In genomic region chr15:70165811-70166284, GRCh38 we compare ENCODE assay signal across 16 cellular contexts.
DNase-seq lines count a peak whose midpoint lies in the region; ATAC-seq, FAIRE-seq and TF ChIP-seq lines count a peak whose summit lies in the region.
"Had no signal": no experiment of that assay in that cellular context is flagged by ENCODE, and none has a peak within 500 bp of the region (broad histone marks: within the 10 kb centered on the region; RNA-seq: fewer than 3 reads in every experiment).

No MANE protein-coding gene starts in this region.

- TF ChIP-seq CTCF in HepG2 (CRISPR knock-in tag; IDR thresholded peaks at IDR 0.05): no peak
- no peak for TF ChIP-seq CTCF in gastrocnemius medialis (IDR thresholded peaks at IDR 0.05 in 4 of 5, conservative IDR thresholded peaks at IDR 0.05 in 1 of 5)

- 13% methylated on average over 9 of the region's 9 CpGs for WGBS in HepG2 (ENCODE audit: low lambda C conversion rate)

- intact Hi-C loops in HepG2 (cut with micrococcal nuclease; ENCODE audit: unreplicated experiment) (no loop called here), gastrocnemius medialis (cut with DNase I; ENCODE audit: low total_unique reads) (no loop called here)

- H3K27me3 ChIP-seq in HepG2 (ENCODE audit: control insufficient read depth in 1 of 2, insufficient read depth in 2 of 2, low read length in 2 of 2) (peaks cover 10 to 70% of the 10 kb centered on the region in 2 experiments; a peak in 4 of 5 replicates), gastrocnemius medialis (no peaks in the 10 kb centered on the region)

- no peak for FAIRE-seq in HepG2 (lab: Jason Lieb, UNC)
- FAIRE-seq: colon had no signal

- H3K4me3 ChIP-seq in HepG2 (replicated peaks in 1 of 3; ENCODE audit: insufficient read depth in 1 of 3, low read depth in 2 of 3, low read length in 3 of 3) (no peak overlapping the region), gastrocnemius medialis (no peak overlapping the region)
- H3K4me3 ChIP-seq: SK-N-MC, smooth muscle cell had no signal

- H3K36me3 ChIP-seq in HepG2 (replicated peaks in 1 of 2; ENCODE audit: control insufficient read depth in 1 of 2, insufficient read depth in 2 of 2, low read length in 2 of 2): no peaks in the 10 kb centered on the region
- H3K36me3 ChIP-seq in gastrocnemius medialis: no peaks in the 10 kb centered on the region

- no peak overlapping the region for H3K9ac ChIP-seq in HepG2 (ENCODE audit: insufficient read depth, low read depth, low read length)

- ATAC-seq in HepG2 (no peak; the same call in 2 of the 3 replicates), gastrocnemius medialis (peak; percentile 86 to 87)

- H3K79me2 ChIP-seq in HepG2 (ENCODE audit: insufficient read depth, low read length): no peaks in the 10 kb centered on the region

- H3K9me3 ChIP-seq in HepG2 (ENCODE audit: low read length) (no peaks in the 10 kb centered on the region), gastrocnemius medialis (no peaks in the 10 kb centered on the region)

- no peak for TF ChIP-seq EP300 in HepG2 (IDR thresholded peaks at IDR 0.05; ENCODE audit: low read depth in 2 of 2, low read length in 2 of 2)
- TF ChIP-seq EP300 in HepG2 (CRISPR knock-in tag; IDR thresholded peaks at IDR 0.05; ENCODE audit: borderline replicate concordance): no peak

- peaks cover 23% of the 10 kb centered on the region for H3K4me1 ChIP-seq in HepG2 (ENCODE audit: insufficient read depth, low read length)
- peaks cover 25 to 31% of the 10 kb centered on the region in 2 donors for H3K4me1 ChIP-seq in gastrocnemius medialis

- in situ Hi-C loops in HepG2 (cut with HindIII; ENCODE audit: extremely low pct_ligation_motif_present, low pct_unique_long_range_greater_than_20kb) (no loop called here), gastrocnemius medialis (cut with MboI; ENCODE audit: low sequenced_read_pairs in 4 of 4) (no loop called here)

- POLR2A ChIA-PET in HepG2 (lab: Yijun Ruan, JAX): no interaction called here

- H4K20me1 ChIP-seq in HepG2 (ENCODE audit: insufficient read depth, low read length): no peaks in the 10 kb centered on the region

- H3K27ac ChIP-seq in HepG2 (ENCODE audit: extremely low read length, insufficient read depth, low read length) (no peak overlapping the region), gastrocnemius medialis (peak overlapping the region; percentile 80 to 85 (median 83))
- H3K27ac ChIP-seq: C4-2B, SK-N-MC had no signal

- H3K4me2 ChIP-seq in HepG2 (ENCODE audit: low read depth, low read length): peak overlapping the region; percentile 43; the same call in 1 of the 2 replicates
- H3K4me2 ChIP-seq: smooth muscle cell had no signal

- no peak overlapping the region for H2AFZ ChIP-seq in HepG2 (ENCODE audit: low read length)

- CTCF ChIA-PET in HepG2 (lab: Yijun Ruan, JAX; ENCODE audit: low intra/inter-chr PET ratio, low total read pairs): no interaction called here

- DNase-seq in NCI-H446 treated with DMSO at 0.1 percent for 48 hours (lab: John Stamatoyannopoulos, UW) (peak; percentile 95), dermis microvascular lymphatic vessel endothelial cell (ENCODE audit: low read depth in 2 of 2) (peak; percentile 21 to 23), HepG2 (ENCODE audit: low spot score) (no peak), gastrocnemius medialis (peak; percentile 80 to 90), globus pallidus (ENCODE audit: low spot score) (no peak), RKO (ENCODE audit: low spot score) (no peak)
- no peak for DNase-seq in effector CD4-positive, alpha-beta T cell
- DNase-seq in effector CD8-positive, alpha-beta T cell (lab: John Stamatoyannopoulos, UW): no peak
- DNase-seq: activated CD4-positive, alpha-beta T cell treated with anti-CD3 and anti-CD28 coated beads for 4 hours; midbrain; NCI-H1048; NCI-H510A had no signal

- no TSS peak for BruUV-seq in HepG2 (replicated peaks; lab: Mats Ljungman, UMichigan)

- no peak for TF ChIP-seq RAD21 in HepG2 (CRISPR knock-in tag; IDR thresholded peaks at IDR 0.05)

- no peak for TF ChIP-seq POLR2A in HepG2 (IDR thresholded peaks at IDR 0.05; ENCODE audit: insufficient read depth in 1 of 2, low read depth in 2 of 2, low read length in 2 of 2)
- peak in 1 of 2 donors; percentile 4 for TF ChIP-seq POLR2A in gastrocnemius medialis (IDR thresholded peaks at IDR 0.05)

TF ChIP-seq in HepG2, 621 proteins besides CTCF, POLR2A, EP300 and RAD21:
- TF ChIP-seq ZFX (CRISPR knock-in tag; IDR thresholded peaks at IDR 0.05; ENCODE audit: low read depth) (no peak), ZMYM2 (CRISPR knock-in tag; IDR thresholded peaks at IDR 0.05) (no peak), NFE2 (CRISPR knock-in tag; IDR thresholded peaks at IDR 0.05) (no peak), RXRA (CRISPR knock-in tag; IDR thresholded peaks at IDR 0.05) (no peak)

Comparison
In these comparisons a context has a peak if more than half of its experiments do, and no peak if none do; other contexts are left out.
1. DNase-seq: peak in NCI-H446 treated with DMSO at 0.1 percent for 48 hours (single experiment), dermis microvascular lymphatic vessel endothelial cell (2 of 2) and gastrocnemius medialis (2 of 2); none in HepG2 (single experiment), effector CD4-positive, alpha-beta T cell (single experiment), globus pallidus (single experiment), RKO (single experiment) and effector CD8-positive, alpha-beta T cell (single experiment).